In genomic region chr11:83661491-83662350, GRCh38 we compare ENCODE assay signal across 17 cellular contexts.
DNase-seq lines count a peak whose midpoint lies in the region; ATAC-seq, FAIRE-seq and TF ChIP-seq lines count a peak whose summit lies in the region.
"Had no signal": no experiment of that assay in that cellular context is flagged by ENCODE, and none has a peak within 500 bp of the region (broad histone marks: within the 10 kb centered on the region; RNA-seq: fewer than 3 reads in every experiment).

No MANE protein-coding gene starts in this region.

- no peaks in the 10 kb centered on the region for H3K79me2 ChIP-seq in smooth muscle cell (ENCODE audit: low read depth)

- H2AFZ ChIP-seq in smooth muscle cell (ENCODE audit: low read depth), result no peak overlapping the region
- H2AFZ ChIP-seq: PC-9 had no signal

- H3K4me3 ChIP-seq in smooth muscle cell, result no peak overlapping the region
- H3K4me3 ChIP-seq: PC-9 had no signal

- no peaks in the 10 kb centered on the region for H3K27me3 Mint-ChIP-seq in brain
- H3K27me3 Mint-ChIP-seq: CD4-positive, alpha-beta memory T cell had no signal

- no peaks in the 10 kb centered on the region for H3K36me3 ChIP-seq in smooth muscle cell (ENCODE audit: low read depth)
- H3K36me3 ChIP-seq: BE2C had no signal

- FAIRE-seq in frontal cortex (lab: Jason Lieb, UNC), result no peak

- H3K9me3 ChIP-seq in smooth muscle cell (replicated peaks; ENCODE audit: low read depth), result no peaks in the 10 kb centered on the region
- H3K9me3 ChIP-seq: BE2C had no signal

- H3K4me1 ChIP-seq in smooth muscle cell (ENCODE audit: low read depth), result no peaks in the 10 kb centered on the region
- H3K4me1 ChIP-seq: BE2C had no signal

- 94% methylated on average over 4 of the region's 4 CpGs for WGBS in smooth muscle cell (ENCODE audit: low lambda C conversion rate)

- no peaks in the 10 kb centered on the region for H3F3A ChIP-seq in smooth muscle cell (ENCODE audit: low read depth)

- H3K4me3 Mint-ChIP-seq in brain, result no peak overlapping the region
- H3K4me3 Mint-ChIP-seq: CD4-positive, alpha-beta memory T cell had no signal

- DNase-seq in left lobe of liver (ENCODE audit: low spot score), result peak; percentile 54
- no peak for DNase-seq in smooth muscle cell (lab: John Stamatoyannopoulos, UW; ENCODE audit: unreplicated experiment)
- DNase-seq in OCI-M1 (lab: John Stamatoyannopoulos, UW), result no peak
- no peak for DNase-seq in frontal cortex (ENCODE audit: low spot score in 2 of 2)
- DNase-seq: BE2C; CD4-positive, alpha-beta memory T cell; DND-41; GF-D8; HCEC 1CT; NCI-H146; NCI-H2081 treated with DMSO at 0.1 percent for 48 hours; NCI-H226; NCI-H748 treated with DMSO at 0.1 percent for 48 hours; PC-9 had no signal

- H3K27ac ChIP-seq in smooth muscle cell (ENCODE audit: low read depth), result no peak overlapping the region
- H3K27ac ChIP-seq: PC-9 had no signal

- no peaks in the 10 kb centered on the region for H3K36me3 Mint-ChIP-seq in brain
- H3K36me3 Mint-ChIP-seq: CD4-positive, alpha-beta memory T cell had no signal

- peak; percentile 65 for ATAC-seq in HG03432 (IDR thresholded peaks at IDR 0.05; ENCODE audit: unreplicated experiment)
- peak; percentile 90 for ATAC-seq in left lobe of liver
- ATAC-seq in GM21390 (IDR thresholded peaks at IDR 0.05; ENCODE audit: unreplicated experiment), result no peak

- no peak for TF ChIP-seq CTCF in brain (conservative IDR thresholded peaks at IDR 0.05)
- no peak for TF ChIP-seq CTCF in smooth muscle cell (IDR thresholded peaks at IDR 0.05; ENCODE audit: borderline replicate concordance, insufficient read depth, poor library complexity, severe bottlenecking)

- no peaks in the 10 kb centered on the region for H3K9me3 Mint-ChIP-seq in brain

- no peaks in the 10 kb centered on the region for H3K27me3 ChIP-seq in smooth muscle cell (ENCODE audit: low read depth)
- H3K27me3 ChIP-seq: BE2C had no signal

- peak overlapping the region in 4 of 5 experiments; percentile 6 to 63 (median 47) for H3K27ac Mint-ChIP-seq in brain
- H3K27ac Mint-ChIP-seq: CD4-positive, alpha-beta memory T cell had no signal

- H3K4me2 ChIP-seq in smooth muscle cell, result no peak overlapping the region
- H3K4me2 ChIP-seq: PC-9 had no signal

- H4K20me1 ChIP-seq in smooth muscle cell (ENCODE audit: low read depth), result no peaks in the 10 kb centered on the region

- peaks cover 31% of the 10 kb centered on the region for H3K4me1 Mint-ChIP-seq in brain
- H3K4me1 Mint-ChIP-seq: CD4-positive, alpha-beta memory T cell had no signal

- H3K9ac ChIP-seq in smooth muscle cell (ENCODE audit: low read depth), result no peak overlapping the region
